In genomic region chr7:15750741-15751140, GRCh38 we compare ENCODE assay signal across 16 cellular contexts.
"Had no signal": no experiment of that assay in that cellular context is flagged by ENCODE, and none has a peak within 500 bp of the region (broad histone marks: within the 10 kb centered on the region; RNA-seq: fewer than 3 reads in every experiment).

No MANE protein-coding gene starts in this region.

- H3K4me3 ChIP-seq: cardiac muscle cell, coronary artery, lung, psoas muscle, tibial artery, vagina had no signal

- H3K27me3 ChIP-seq: cardiac muscle cell, tibial artery, vagina had no signal

- DNase-seq: activated CD4-positive, alpha-beta T cell treated with anti-CD3 and anti-CD28 coated beads, Interleukin-2, amount 10 ng/mL, durations not matched to agents 24 days and 14 days; activated CD4-positive, CD25-positive, alpha-beta regulatory T cell; activated CD8-positive, alpha-beta memory T cell treated with anti-CD3 and anti-CD28 coated beads for 24 hours; activated naive CD4-positive, alpha-beta T cell; activated naive CD8-positive, alpha-beta T cell treated with anti-CD3 and anti-CD28 coated beads, Interleukin-2, amount 10 ng/mL, durations not matched to agents 7 days and 5 days; effector CD8-positive, alpha-beta T cell; left cardiac atrium; midbrain; psoas muscle; SW 1271; tibial artery had no signal

- H3K9me3 Mint-ChIP-seq: activated CD4-positive, alpha-beta T cell treated with anti-CD3 and anti-CD28 coated beads, Interleukin-2, amount 10 ng/mL, durations not matched to agents 24 days and 14 days; stimulated activated memory B cell treated with anti-CD40 and anti-IgM and Interleukin-4, amounts not matched to agents 10 μg/mL and 1 μg/mL and 100 μg/mL, for 72 hours had no signal

- H3K27me3 Mint-ChIP-seq: activated CD4-positive, alpha-beta T cell treated with anti-CD3 and anti-CD28 coated beads, Interleukin-2, amount 10 ng/mL, durations not matched to agents 24 days and 14 days; activated naive CD8-positive, alpha-beta T cell treated with anti-CD3 and anti-CD28 coated beads, Interleukin-2, amount 10 ng/mL, durations not matched to agents 7 days and 5 days; stimulated activated memory B cell treated with anti-CD40 and anti-IgM and Interleukin-4, amounts not matched to agents 10 μg/mL and 1 μg/mL and 100 μg/mL, for 72 hours had no signal

- H3K27ac ChIP-seq: cardiac muscle cell, psoas muscle, vagina had no signal

- H3K27ac Mint-ChIP-seq: activated CD4-positive, alpha-beta T cell treated with anti-CD3 and anti-CD28 coated beads, Interleukin-2, amount 10 ng/mL, durations not matched to agents 24 days and 14 days; activated naive CD8-positive, alpha-beta T cell treated with anti-CD3 and anti-CD28 coated beads, Interleukin-2, amount 10 ng/mL, durations not matched to agents 7 days and 5 days; stimulated activated memory B cell treated with anti-CD40 and anti-IgM and Interleukin-4, amounts not matched to agents 10 μg/mL and 1 μg/mL and 100 μg/mL, for 72 hours had no signal

- H3K4me3 Mint-ChIP-seq: activated CD4-positive, alpha-beta T cell treated with anti-CD3 and anti-CD28 coated beads, Interleukin-2, amount 10 ng/mL, durations not matched to agents 24 days and 14 days; activated naive CD8-positive, alpha-beta T cell treated with anti-CD3 and anti-CD28 coated beads, Interleukin-2, amount 10 ng/mL, durations not matched to agents 7 days and 5 days; stimulated activated memory B cell treated with anti-CD40 and anti-IgM and Interleukin-4, amounts not matched to agents 10 μg/mL and 1 μg/mL and 100 μg/mL, for 72 hours had no signal

- H3K36me3 ChIP-seq: cardiac muscle cell, tibial artery, vagina had no signal

- H3K4me1 Mint-ChIP-seq: activated CD4-positive, alpha-beta T cell treated with anti-CD3 and anti-CD28 coated beads, Interleukin-2, amount 10 ng/mL, durations not matched to agents 24 days and 14 days; activated naive CD8-positive, alpha-beta T cell treated with anti-CD3 and anti-CD28 coated beads, Interleukin-2, amount 10 ng/mL, durations not matched to agents 7 days and 5 days; stimulated activated memory B cell treated with anti-CD40 and anti-IgM and Interleukin-4, amounts not matched to agents 10 μg/mL and 1 μg/mL and 100 μg/mL, for 72 hours had no signal

- H3K4me1 ChIP-seq: vagina had no signal

- ATAC-seq: stimulated activated memory B cell treated with anti-CD40 and anti-IgM and Interleukin-4, amounts not matched to agents 10 μg/mL and 1 μg/mL and 100 μg/mL, for 72 hours had no signal

- H3K36me3 Mint-ChIP-seq: activated naive CD8-positive, alpha-beta T cell treated with anti-CD3 and anti-CD28 coated beads, Interleukin-2, amount 10 ng/mL, durations not matched to agents 7 days and 5 days; stimulated activated memory B cell treated with anti-CD40 and anti-IgM and Interleukin-4, amounts not matched to agents 10 μg/mL and 1 μg/mL and 100 μg/mL, for 72 hours had no signal

- H3K9me3 ChIP-seq: psoas muscle, tibial artery, vagina had no signal
